14 cellular contexts compared by ENCODE assay signal in genomic region chr11:12771875-12772274, GRCh38.
DNase-seq lines count a peak whose midpoint lies in the region; ATAC-seq and TF ChIP-seq lines count a peak whose summit lies in the region.
"Had no signal": no experiment of that assay in that cellular context is flagged by ENCODE, and none has a peak within 500 bp of the region (broad histone marks: within the 10 kb centered on the region; RNA-seq: fewer than 3 reads in every experiment).

No MANE protein-coding gene starts in this region.

- peaks cover 6 to 13% of the 10 kb centered on the region in 2 experiments for H3K36me3 ChIP-seq in trophoblast cell (ENCODE audit: control insufficient read depth in 1 of 2, insufficient read depth in 2 of 2, low read length in 2 of 2)

- TF ChIP-seq CTCF in HFFc6 (IDR thresholded peaks at IDR 0.05) (no peak), cardiac fibroblast (IDR thresholded peaks at IDR 0.05; ENCODE audit: low read depth, low read length) (no peak)

- no peak overlapping the region for H3K9ac ChIP-seq in trophoblast cell (ENCODE audit: low read length)

- H2AFZ ChIP-seq in trophoblast cell (ENCODE audit: insufficient read depth, low read length, poor library complexity): no peak overlapping the region

- H3K36me3 Mint-ChIP-seq in HFFc6 (ENCODE audit: low read depth): peaks cover 26% of the 10 kb centered on the region
- H3K36me3 Mint-ChIP-seq: naive B cell had no signal

- H3K27ac ChIP-seq in trophoblast cell (ENCODE audit: low read depth, low read length): no peak overlapping the region

- H3K4ac ChIP-seq in trophoblast cell (ENCODE audit: low read depth, low read length): peak overlapping the region; percentile 39

- H3K27ac Mint-ChIP-seq in HFFc6: no peak overlapping the region
- H3K27ac Mint-ChIP-seq: naive B cell had no signal

- DNase-seq in EL (peak; percentile 44), HFFc6 (peak; percentile 42), cardiac fibroblast (ENCODE audit: low read depth in 2 of 2) (peak; percentile 57), trophoblast cell (no peak), mucosa of gallbladder (ENCODE audit: low spot score) (no peak), NCI-H345 treated with DMSO at 0.1 percent for 48 hours (lab: John Stamatoyannopoulos, UW; ENCODE audit: unreplicated experiment) (no peak)
- no peak for DNase-seq in activated CD4-positive, alpha-beta T cell treated with anti-CD3 and anti-CD28 coated beads, Interleukin-2, amount 50 U/mL, for 48 hours
- DNase-seq: foreskin fibroblast, naive B cell, NCI-H1930, NCI-H774, T-helper 1 cell had no signal

- no peak overlapping the region for H2BK12ac ChIP-seq in trophoblast cell (ENCODE audit: low read length)

- H3K4me1 Mint-ChIP-seq in HFFc6 (ENCODE audit: low read depth): no peaks in the 10 kb centered on the region
- H3K4me1 Mint-ChIP-seq: naive B cell had no signal

- no peak overlapping the region for H4K8ac ChIP-seq in trophoblast cell (ENCODE audit: low read depth, low read length)

- peaks cover 27% of the 10 kb centered on the region for H3K79me2 ChIP-seq in trophoblast cell (ENCODE audit: control insufficient read depth, insufficient read depth, low read length, poor library complexity)

- no peaks in the 10 kb centered on the region for H3K9me3 Mint-ChIP-seq in HFFc6
- H3K9me3 Mint-ChIP-seq: brain had no signal

- no peaks in the 10 kb centered on the region; the same call in 1 of the 2 replicates for H3K27me3 Mint-ChIP-seq in HFFc6 (ENCODE audit: insufficient read depth)
- H3K27me3 Mint-ChIP-seq: brain had no signal

- H3K9me3 ChIP-seq in trophoblast cell (ENCODE audit: insufficient read depth, low read depth, low read length): no peaks in the 10 kb centered on the region

- ATAC-seq in HG02763 (IDR thresholded peaks at IDR 0.05; ENCODE audit: unreplicated experiment): no peak

- H3K4me3 ChIP-seq in cardiac fibroblast (replicated peaks in 1 of 2; ENCODE audit: low read depth in 2 of 2, low read length in 2 of 2) (no peak overlapping the region), trophoblast cell (ENCODE audit: low read depth, low read length) (no peak overlapping the region)

- no peak overlapping the region; the same call in 1 of the 2 replicates for H3K4me3 Mint-ChIP-seq in HFFc6
- H3K4me3 Mint-ChIP-seq: brain, naive B cell had no signal

- no peaks in the 10 kb centered on the region for H3K27me3 ChIP-seq in trophoblast cell (ENCODE audit: insufficient read depth, low read length)

- no peak overlapping the region for H2BK5ac ChIP-seq in trophoblast cell (ENCODE audit: low read depth, low read length, poor library complexity)

- H2BK120ac ChIP-seq in trophoblast cell (ENCODE audit: insufficient read depth, low read length, poor library complexity): no peak overlapping the region

- WGBS in trophoblast cell (ENCODE audit: extremely low coverage, insufficient coverage, insufficient read length): no CpG with 5 or more reads among the region's 2 CpGs

- H3K4me1 ChIP-seq in trophoblast cell (ENCODE audit: control insufficient read depth in 1 of 2, insufficient read depth in 2 of 2, low read length in 2 of 2): peaks cover 29 to 40% of the 10 kb centered on the region in 2 experiments

- H3K79me1 ChIP-seq in trophoblast cell (ENCODE audit: low read length): peaks cover 11% of the 10 kb centered on the region

- H3K14ac ChIP-seq in trophoblast cell (ENCODE audit: low read length): no peak overlapping the region

- H2AK5ac ChIP-seq in trophoblast cell (ENCODE audit: low read length): no peak overlapping the region

- H3K23ac ChIP-seq in trophoblast cell (ENCODE audit: low read length): no peak overlapping the region

- no peak overlapping the region for H3K18ac ChIP-seq in trophoblast cell (ENCODE audit: low read length)

- no peak overlapping the region for H3K4me2 ChIP-seq in trophoblast cell (ENCODE audit: low read length)

- no peak overlapping the region for H4K12ac ChIP-seq in trophoblast cell (ENCODE audit: low read depth, low read length)

- no peak overlapping the region for H4K91ac ChIP-seq in trophoblast cell (ENCODE audit: low read depth, low read length)

Comparison
In these comparisons a context has a peak if more than half of its experiments do, and no peak if none do; other contexts are left out.
1. DNase-seq: peak in EL (single experiment), HFFc6 (single experiment) and cardiac fibroblast (2 of 2); none in trophoblast cell (0 of 2), activated CD4-positive, alpha-beta T cell treated with anti-CD3 and anti-CD28 coated beads, Interleukin-2, amount 50 U/mL, for 48 hours (0 of 2), mucosa of gallbladder (single experiment) and NCI-H345 treated with DMSO at 0.1 percent for 48 hours (single experiment).